Comparison of ENCODE assay signal across 1 cellular context in the genomic region with DNA sequence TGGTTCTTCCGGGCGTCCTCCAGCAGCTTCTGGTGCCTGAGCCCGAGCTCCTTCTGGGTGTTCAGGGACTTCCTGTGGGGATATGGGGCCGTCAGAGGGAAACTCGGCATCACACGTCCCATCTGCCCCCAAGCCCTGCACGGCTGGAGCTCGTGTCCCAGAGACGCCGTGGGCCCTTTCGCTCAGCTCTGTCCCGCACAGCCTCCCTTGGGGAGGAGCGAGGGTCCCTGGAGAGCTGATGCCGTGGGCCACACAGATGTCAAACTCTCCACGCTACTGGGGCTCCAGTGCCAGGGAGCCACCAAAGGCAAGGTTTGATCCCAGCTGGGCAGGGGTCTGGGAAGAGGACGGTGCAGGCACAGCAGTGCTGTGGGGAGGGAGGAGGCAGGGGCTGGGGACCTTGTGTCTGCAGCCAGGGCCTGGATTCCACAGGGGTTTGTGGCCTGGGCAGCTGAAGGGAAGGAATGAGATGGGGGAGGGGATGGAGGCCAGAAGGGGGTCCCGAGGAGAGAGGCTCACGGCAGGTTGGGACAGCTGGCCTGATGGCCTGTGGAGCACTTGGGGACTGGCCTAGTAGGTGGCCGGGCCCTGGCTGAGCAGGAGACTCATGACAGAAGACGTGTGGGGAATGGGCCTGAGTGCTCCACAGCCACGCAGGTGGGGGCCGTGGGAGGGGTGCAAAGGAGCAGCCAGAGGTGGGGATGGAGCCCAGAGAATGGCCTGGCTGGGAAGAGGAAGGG.
TF ChIP-seq lines count a peak whose summit lies in the region.

No MANE protein-coding gene starts in this region.

TF ChIP-seq in H1, 55 proteins besides CTCF, POLR2A, EP300 and RAD21:
- no peak for TF ChIP-seq KDM4A (IDR thresholded peaks at IDR 0.05; ENCODE audit: low read depth, low read length, severe bottlenecking)
- TF ChIP-seq, protein P1, sequence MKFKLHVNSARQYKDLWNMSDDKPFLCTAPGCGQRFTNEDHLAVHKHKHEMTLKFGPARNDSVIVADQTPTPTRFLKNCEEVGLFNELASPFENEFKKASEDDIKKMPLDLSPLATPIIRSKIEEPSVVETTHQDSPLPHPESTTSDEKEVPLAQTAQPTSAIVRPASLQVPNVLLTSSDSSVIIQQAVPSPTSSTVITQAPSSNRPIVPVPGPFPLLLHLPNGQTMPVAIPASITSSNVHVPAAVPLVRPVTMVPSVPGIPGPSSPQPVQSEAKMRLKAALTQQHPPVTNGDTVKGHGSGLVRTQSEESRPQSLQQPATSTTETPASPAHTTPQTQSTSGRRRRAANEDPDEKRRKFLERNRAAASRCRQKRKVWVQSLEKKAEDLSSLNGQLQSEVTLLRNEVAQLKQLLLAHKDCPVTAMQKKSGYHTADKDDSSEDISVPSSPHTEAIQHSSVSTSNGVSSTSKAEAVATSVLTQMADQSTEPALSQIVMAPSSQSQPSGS (IDR thresholded peaks at IDR 0.05; ENCODE audit: low read length): no peak
- TF ChIP-seq SIRT6 (IDR thresholded peaks at IDR 0.05; ENCODE audit: low read length): no peak
- TF ChIP-seq TAF1 (IDR thresholded peaks at IDR 0.05; ENCODE audit: low read depth, low read length): no peak
- no peak for TF ChIP-seq RXRA (IDR thresholded peaks at IDR 0.05; ENCODE audit: insufficient read depth, low read depth, low read length)
